Comparison of ENCODE assay signal across 11 cellular contexts in genomic region chr10:89303161-89303560, GRCh38. TPM values are rescaled to one million over a fixed set of nuclear protein-coding genes. Genes with fewer than 3 reads are reported as not detected.
A peak's percentile ranks its signal among the peaks of the same experiment; 100 is the strongest.
DNase-seq lines count a peak whose midpoint lies in the region; ATAC-seq and TF ChIP-seq lines count a peak whose summit lies in the region.
"Had no signal": no experiment of that assay in that cellular context is flagged by ENCODE, and none has a peak within 500 bp of the region (broad histone marks: within the 10 kb centered on the region; RNA-seq: fewer than 3 reads in every experiment).

No MANE protein-coding gene starts in this region.

- no peak overlapping the region for H3K18ac ChIP-seq in neuronal stem cell (ENCODE audit: low read length)

- no peaks in the 10 kb centered on the region for H3K79me1 ChIP-seq in neuronal stem cell (ENCODE audit: low read depth, low read length)

- H2BK120ac ChIP-seq in neuronal stem cell (ENCODE audit: low read depth, low read length), result no peak overlapping the region

- no peak overlapping the region for H3K14ac ChIP-seq in neuronal stem cell (ENCODE audit: low read length)

- H2BK12ac ChIP-seq in neuronal stem cell (ENCODE audit: low read length), result no peak overlapping the region

- H3K36me3 ChIP-seq in neuronal stem cell (replicated peaks in 1 of 2; ENCODE audit: control insufficient read depth in 2 of 2, insufficient read depth in 2 of 2, low read length in 2 of 2), result peaks cover 0 to 2% of the 10 kb centered on the region in 2 donors
- no peaks in the 10 kb centered on the region for H3K36me3 ChIP-seq in aorta (ENCODE audit: control insufficient read depth in 1 of 2, insufficient read depth in 2 of 2, low read length in 1 of 2)

- peak overlapping the region; percentile 8 for H2AFZ ChIP-seq in neuronal stem cell (ENCODE audit: low read length)

- peaks cover 29 to 33% of the 10 kb centered on the region in 2 donors for H3K36me3 Mint-ChIP-seq in CD14-positive monocyte
- H3K36me3 Mint-ChIP-seq in IgD-negative memory B cell, result peaks cover 18% of the 10 kb centered on the region

- H3K27ac ChIP-seq in coronary artery (no peak overlapping the region), neuronal stem cell (replicated peaks; ENCODE audit: low read length) (no peak overlapping the region), aorta (ENCODE audit: low read depth in 1 of 2, low read length in 2 of 2) (no peak overlapping the region)

- H4K8ac ChIP-seq in neuronal stem cell (ENCODE audit: low read depth, low read length), result no peak overlapping the region

- no peak overlapping the region for H2BK15ac ChIP-seq in neuronal stem cell (ENCODE audit: low read length)

- peak overlapping the region in 3 of 7 donors; percentile 22 to 97 (median 97) for H3K27ac Mint-ChIP-seq in CD14-positive monocyte
- H3K27ac Mint-ChIP-seq in IgD-negative memory B cell, result peak overlapping the region in 2 of 3 donors; percentile 23 to 97

- H3K4me1 ChIP-seq in neuronal stem cell (ENCODE audit: control insufficient read depth in 2 of 2, insufficient read depth in 1 of 2, low read depth in 1 of 2, low read length in 2 of 2), result peaks cover 3 to 10% of the 10 kb centered on the region in 2 donors
- peaks cover 3 to 6% of the 10 kb centered on the region in 2 donors for H3K4me1 ChIP-seq in aorta (ENCODE audit: control insufficient read depth in 1 of 2, insufficient read depth in 2 of 2, low read length in 2 of 2)

- no peak for DNase-seq in CD14-positive monocyte (ENCODE audit: low spot score)
- DNase-seq in coronary artery (ENCODE audit: low spot score), result no peak
- DNase-seq in neuronal stem cell (ENCODE audit: low spot score), result no peak
- no peak for DNase-seq in aorta
- no peak for DNase-seq in NCI-H2227 treated with DMSO at 0.1 percent for 48 hours (lab: John Stamatoyannopoulos, UW)
- DNase-seq in GM13976 (ENCODE audit: low spot score), result no peak
- DNase-seq in islet precursor cell, result no peak
- DNase-seq: cerebellar nuclear complex, Karpas-422, NCI-H82 had no signal

- H3K4me2 ChIP-seq in neuronal stem cell (ENCODE audit: insufficient read depth, low read length, poor library complexity, severe bottlenecking), result no peak overlapping the region

- H3K4me3 ChIP-seq in coronary artery (peak overlapping the region; percentile 55), neuronal stem cell (ENCODE audit: low read length in 2 of 2) (no peak overlapping the region), aorta (ENCODE audit: low read length in 2 of 2) (peak overlapping the region in 1 of 2 donors; percentile 72)

- no peak overlapping the region for H2AK5ac ChIP-seq in neuronal stem cell (ENCODE audit: low read depth, low read length)

- peaks cover 0 to 2% of the 10 kb centered on the region in 2 donors for H3K9me3 ChIP-seq in neuronal stem cell (replicated peaks in 1 of 2; ENCODE audit: control insufficient read depth in 2 of 2, insufficient read depth in 1 of 2, low read depth in 1 of 2, low read length in 2 of 2)
- H3K9me3 ChIP-seq in aorta (ENCODE audit: control insufficient read depth, low read length), result no peaks in the 10 kb centered on the region

- intact Hi-C loops in CD14-positive monocyte (cut with micrococcal nuclease) (loop anchor here in 1 of 2 donors (5.0 to 10.0 kb wide), 2 partner anchors 46 to 112 kb away; partner anchors contain the start of gene IFIT5), aorta (cut with DNase I) (no loop called here)

- in situ Hi-C loops in GM13976 (cut with MboI; ENCODE audit: low sequenced_read_pairs, unreplicated experiment), result no loop called here

- no peak for ATAC-seq in aorta (ENCODE audit: low FRiP score)

- H3K27me3 Mint-ChIP-seq in CD14-positive monocyte (ENCODE audit: low read depth in 3 of 3), result peaks cover 0 to 5% (median 0%) of the 10 kb centered on the region in 3 donors
- no peaks in the 10 kb centered on the region for H3K27me3 Mint-ChIP-seq in IgD-negative memory B cell

- H3K27me3 ChIP-seq in neuronal stem cell (ENCODE audit: control insufficient read depth in 3 of 3, insufficient read depth in 3 of 3, low read depth in 1 of 3, low read length in 3 of 3) (no peaks in the 10 kb centered on the region), aorta (ENCODE audit: control insufficient read depth in 1 of 2, insufficient read depth in 2 of 2, low read length in 1 of 2) (no peaks in the 10 kb centered on the region)

- H3K4me1 Mint-ChIP-seq in CD14-positive monocyte (peaks cover 40% of the 10 kb centered on the region), IgD-negative memory B cell (peaks cover 28 to 43% (median 38%) of the 10 kb centered on the region in 3 donors)

- H3K4me3 Mint-ChIP-seq in CD14-positive monocyte (peak overlapping the region; percentile 82 to 95), IgD-negative memory B cell (peak overlapping the region; percentile 92 to 99 (median 94))

- no peak overlapping the region for H4K91ac ChIP-seq in neuronal stem cell (ENCODE audit: low read depth, low read length, poor library complexity)

- TF ChIP-seq CTCF in CD14-positive monocyte (IDR thresholded peaks at IDR 0.05), result no peak
- no peak for TF ChIP-seq CTCF in coronary artery (IDR thresholded peaks at IDR 0.05)
- TF ChIP-seq CTCF in GM13976 (IDR thresholded peaks at IDR 0.05; ENCODE audit: borderline replicate concordance, control extremely low read depth, extremely low read depth, insufficient read depth, missing control alignments), result no peak

- no peak overlapping the region for H2BK5ac ChIP-seq in neuronal stem cell (ENCODE audit: low read length)

- H3K9ac ChIP-seq in neuronal stem cell (ENCODE audit: low read depth, low read length, poor library complexity), result no peak overlapping the region

- H3K9me3 Mint-ChIP-seq in CD14-positive monocyte (peaks cover 0 to 1% (median 0%) of the 10 kb centered on the region in 7 donors), IgD-negative memory B cell (peaks cover 3 to 9% (median 4%) of the 10 kb centered on the region in 3 donors)

- H3K23ac ChIP-seq in neuronal stem cell (ENCODE audit: low read depth, low read length, poor library complexity), result no peak overlapping the region

- H3K4ac ChIP-seq in neuronal stem cell (ENCODE audit: low read length), result no peak overlapping the region

- WGBS in neuronal stem cell (ENCODE audit: extremely low coverage in 2 of 2, insufficient read length in 2 of 2, insufficient replicate concordance in 1 of 2), 2 donors, result no CpG with 5 or more reads among the region's 2 CpGs
- 45% methylated on average over 2 of the region's 2 CpGs for WGBS in aorta, 2 donors

RNA-seq across cellular contexts. Expression of gene IFIT2, which starts 1.3 kb away (rescaled TPM):
- 10 to 100 TPM; 15.5 to 25.2 TPM for polyA plus RNA-seq in CD14-positive monocyte
- polyA plus RNA-seq in IgD-negative memory B cell, result 13.6 TPM
- 0.04 TPM for polyA plus RNA-seq in neuronal stem cell (2013, experiment 1 of 2)
- 0.04 TPM for polyA plus RNA-seq in neuronal stem cell (2013, experiment 2 of 2)
- 10 to 100 TPM in 1 of 2 donors, 1 to 10 TPM in 1; 4.6 to 11.9 TPM for total RNA-seq in aorta
- polyA plus RNA-seq in aorta, result 10 to 100 TPM; 10.8 to 11.3 TPM

RNA-seq across cellular contexts. Expression of gene IFIT3, which starts 24.6 kb away (rescaled TPM):
- 10 to 100 TPM; 26.4 to 38.0 TPM for polyA plus RNA-seq in CD14-positive monocyte
- 16.9 TPM for polyA plus RNA-seq in IgD-negative memory B cell
- polyA plus RNA-seq in neuronal stem cell (2013, experiment 1 of 2), result 0.31 TPM
- polyA plus RNA-seq in neuronal stem cell (2013, experiment 2 of 2), result 0.47 TPM
- total RNA-seq in aorta, result 10 to 100 TPM; 14.2 to 19.0 TPM
- 10 to 100 TPM; 15.0 to 15.7 TPM for polyA plus RNA-seq in aorta

RNA-seq across cellular contexts. Expression of gene LIPA, which starts 51.6 kb away (rescaled TPM):
- polyA plus RNA-seq in CD14-positive monocyte, result 100 to 1,000 TPM; 289 to 353 TPM
- polyA plus RNA-seq in IgD-negative memory B cell, result 73.9 TPM
- polyA plus RNA-seq in neuronal stem cell (2013, experiment 1 of 2), result 37.0 TPM
- 36.3 TPM for polyA plus RNA-seq in neuronal stem cell (2013, experiment 2 of 2)
- 10 to 100 TPM; 55.5 to 83.3 TPM for total RNA-seq in aorta
- 10 to 100 TPM; 26.3 to 58.0 TPM for polyA plus RNA-seq in aorta
